In genomic region chr2:138455275-138455674, GRCh38 we compare ENCODE assay signal across 13 cellular contexts. TPM values are rescaled to one million over a fixed set of nuclear protein-coding genes. Genes with fewer than 3 reads are reported as not detected.
DNase-seq lines count a peak whose midpoint lies in the region; ATAC-seq and TF ChIP-seq lines count a peak whose summit lies in the region.
"Had no signal": no experiment of that assay in that cellular context is flagged by ENCODE, and none has a peak within 500 bp of the region (broad histone marks: within the 10 kb centered on the region; RNA-seq: fewer than 3 reads in every experiment).

No MANE protein-coding gene starts in this region.

- POLR2A ChIA-PET in Caco-2 (lab: Charles Lee), result no interaction called here

- H3K4me3 ChIP-seq in Caco-2 (ENCODE audit: low read depth, low read length) (no peak overlapping the region), SK-N-MC (peak overlapping the region; percentile 34; the same call in 1 of the 2 replicates), trophoblast cell (ENCODE audit: low read depth, low read length) (no peak overlapping the region)

- H3K79me1 ChIP-seq in trophoblast cell (ENCODE audit: low read length), result peaks cover 2% of the 10 kb centered on the region

- no peak overlapping the region for H2AK5ac ChIP-seq in trophoblast cell (ENCODE audit: low read length)

- H3K27me3 ChIP-seq in Caco-2 (replicated peaks; ENCODE audit: control insufficient read depth, insufficient read depth, low read length), result no peaks in the 10 kb centered on the region
- H3K27me3 ChIP-seq in trophoblast cell (ENCODE audit: insufficient read depth, low read length), result no peaks in the 10 kb centered on the region

- H3K9me3 Mint-ChIP-seq in Caco-2 (ENCODE audit: unreplicated experiment), result peaks cover 21% of the 10 kb centered on the region
- H3K9me3 Mint-ChIP-seq: H9 had no signal

- H2BK120ac ChIP-seq in trophoblast cell (ENCODE audit: insufficient read depth, low read length, poor library complexity), result no peak overlapping the region

- peak overlapping the region; percentile 91 for H3K27ac Mint-ChIP-seq in Caco-2 (ENCODE audit: unreplicated experiment)
- H3K27ac Mint-ChIP-seq: CD14-positive monocyte; CD8-positive, alpha-beta memory T cell had no signal

- CTCF ChIA-PET in Caco-2 (lab: Charles Lee), result no interaction called here

- intact Hi-C loops in Caco-2 (cut with micrococcal nuclease; ENCODE audit: unreplicated experiment), result no loop called here

- no peak overlapping the region for H2BK5ac ChIP-seq in trophoblast cell (ENCODE audit: low read depth, low read length, poor library complexity)

- no CpG with 5 or more reads among the region's 2 CpGs for WGBS in trophoblast cell (ENCODE audit: extremely low coverage, insufficient coverage, insufficient read length)

- no peaks in the 10 kb centered on the region for H3K36me3 Mint-ChIP-seq in Caco-2 (ENCODE audit: insufficient read depth, unreplicated experiment)
- H3K36me3 Mint-ChIP-seq: CD14-positive monocyte had no signal

- DNase-seq in Caco-2 (no peak), SK-N-MC (ENCODE audit: low read depth, low spot score) (no peak), left lobe of liver (ENCODE audit: low spot score) (peak; percentile 46), trophoblast cell (peak in 1 of 2 donors; percentile 25)
- DNase-seq: CD8-positive, alpha-beta memory T cell; DMS53; GF-D8; GOT3; H9 had no signal

- no peak overlapping the region for H3K4me2 ChIP-seq in trophoblast cell (ENCODE audit: low read length)

- H3K4me3 Mint-ChIP-seq in Caco-2 (ENCODE audit: unreplicated experiment), result peak overlapping the region; percentile 59
- H3K4me3 Mint-ChIP-seq: CD14-positive monocyte; CD8-positive, alpha-beta memory T cell; H9 had no signal

- ATAC-seq in left lobe of liver, result peak; percentile 98
- no peak for ATAC-seq in HG02642 (IDR thresholded peaks at IDR 0.05; ENCODE audit: poor library complexity, unreplicated experiment)
- ATAC-seq in GM18870 (IDR thresholded peaks at IDR 0.05; ENCODE audit: unreplicated experiment), result no peak
- ATAC-seq in GM21619 (IDR thresholded peaks at IDR 0.05; ENCODE audit: unreplicated experiment), result no peak

- peaks cover 22% of the 10 kb centered on the region for H3K4me1 ChIP-seq in Caco-2
- H3K4me1 ChIP-seq in trophoblast cell (ENCODE audit: control insufficient read depth in 1 of 2, insufficient read depth in 2 of 2, low read length in 2 of 2), result peaks cover 4 to 7% of the 10 kb centered on the region in 2 experiments

- TF ChIP-seq CTCF in Caco-2 (IDR thresholded peaks at IDR 0.05; ENCODE audit: insufficient read depth in 1 of 2, low read depth in 1 of 2, low read length in 1 of 2, severe bottlenecking in 1 of 2, unreplicated experiment in 1 of 2), result no peak

- H3K14ac ChIP-seq in trophoblast cell (ENCODE audit: low read length), result no peak overlapping the region

- H3K9me3 ChIP-seq in Caco-2, result no peaks in the 10 kb centered on the region
- H3K9me3 ChIP-seq in SK-N-MC (ENCODE audit: low read depth, low read length), result no peaks in the 10 kb centered on the region
- H3K9me3 ChIP-seq in trophoblast cell (ENCODE audit: insufficient read depth, low read depth, low read length), result no peaks in the 10 kb centered on the region

- H4K91ac ChIP-seq in trophoblast cell (ENCODE audit: low read depth, low read length), result no peak overlapping the region

- H3K27ac ChIP-seq in SK-N-MC (peak overlapping the region; percentile 72), trophoblast cell (ENCODE audit: low read depth, low read length) (peak overlapping the region; percentile 1)

- H3K36me3 ChIP-seq in Caco-2 (ENCODE audit: control insufficient read depth, insufficient read depth, low read length) (no peaks in the 10 kb centered on the region), SK-N-MC (ENCODE audit: insufficient read depth, low read length) (no peaks in the 10 kb centered on the region), trophoblast cell (ENCODE audit: control insufficient read depth in 1 of 2, insufficient read depth in 2 of 2, low read length in 2 of 2) (peaks cover 0 to 2% of the 10 kb centered on the region in 2 experiments)

- no peaks in the 10 kb centered on the region for H3K79me2 ChIP-seq in trophoblast cell (ENCODE audit: control insufficient read depth, insufficient read depth, low read length, poor library complexity)

- H3K9ac ChIP-seq in SK-N-MC (ENCODE audit: insufficient read length), result no peak overlapping the region
- H3K9ac ChIP-seq in trophoblast cell (ENCODE audit: low read length), result no peak overlapping the region

- no peak overlapping the region for H2BK12ac ChIP-seq in trophoblast cell (ENCODE audit: low read length)

- no peak overlapping the region for H3K23ac ChIP-seq in trophoblast cell (ENCODE audit: low read length)

- no peak overlapping the region for H2AFZ ChIP-seq in trophoblast cell (ENCODE audit: insufficient read depth, low read length, poor library complexity)

- H4K12ac ChIP-seq in trophoblast cell (ENCODE audit: low read depth, low read length), result no peak overlapping the region

- H3K18ac ChIP-seq in trophoblast cell (ENCODE audit: low read length), result no peak overlapping the region

- no peaks in the 10 kb centered on the region for H3K27me3 Mint-ChIP-seq in Caco-2 (ENCODE audit: insufficient read depth, unreplicated experiment)

- no peak overlapping the region for H3K4ac ChIP-seq in trophoblast cell (ENCODE audit: low read depth, low read length)

- BruUV-seq in Caco-2 (replicated peaks; lab: Mats Ljungman, UMichigan), result no TSS peak

- H3K4me1 Mint-ChIP-seq in Caco-2 (ENCODE audit: low read depth, unreplicated experiment), result peaks cover 20% of the 10 kb centered on the region
- H3K4me1 Mint-ChIP-seq: CD14-positive monocyte; CD8-positive, alpha-beta memory T cell had no signal

- no peak overlapping the region for H4K8ac ChIP-seq in trophoblast cell (ENCODE audit: low read depth, low read length)

RNA-seq across cellular contexts. Expression of gene SPOPL, which starts 46.3 kb away (rescaled TPM):
- total RNA-seq in Caco-2 (2022) (31.6 and 32.9 TPM in 2 replicates), left lobe of liver (11.3 TPM)
- 21.4 and 22.5 TPM in 2 replicates for polyA plus RNA-seq in trophoblast cell (2013)
